ENCODE assay signal across 8 cellular contexts in the genomic region with DNA sequence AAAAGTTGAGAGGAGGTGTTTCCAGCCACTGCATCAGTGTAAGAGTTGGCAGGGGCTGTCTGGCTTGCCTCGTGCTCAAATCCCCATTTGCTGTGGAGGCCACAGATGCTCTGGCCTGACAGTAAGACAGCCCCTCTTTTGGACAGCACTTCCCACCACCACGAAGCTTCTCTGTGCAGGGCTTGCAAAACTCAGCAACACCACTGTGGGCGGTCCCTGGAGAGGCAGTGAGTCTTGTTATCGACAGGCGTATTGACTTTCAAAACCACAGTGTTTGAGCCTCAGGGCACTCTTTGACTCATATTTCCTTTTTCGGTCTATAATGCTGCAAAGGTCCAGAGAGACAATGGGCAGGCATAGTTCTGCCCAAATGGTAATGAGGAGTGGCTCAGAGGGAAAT.
A peak's percentile ranks its signal among the peaks of the same experiment; 100 is the strongest.
DNase-seq lines count a peak whose midpoint lies in the region; ATAC-seq and TF ChIP-seq lines count a peak whose summit lies in the region.

No MANE protein-coding gene starts in this region.

- no peak overlapping the region for H4K12ac ChIP-seq in trophoblast cell (ENCODE audit: low read depth, low read length)

- no peak overlapping the region for H3K9ac ChIP-seq in trophoblast cell (ENCODE audit: low read length)

- H3K79me1 ChIP-seq in trophoblast cell (ENCODE audit: low read length) = no peaks in the 10 kb centered on the region

- no peak overlapping the region for H3K23ac ChIP-seq in trophoblast cell (ENCODE audit: low read length)

- no peaks in the 10 kb centered on the region for H3K4me1 ChIP-seq in CD8-positive, alpha-beta memory T cell (ENCODE audit: insufficient read depth, low read length)
- H3K4me1 ChIP-seq in trophoblast cell (ENCODE audit: control insufficient read depth in 1 of 2, insufficient read depth in 2 of 2, low read length in 2 of 2) = peaks cover 3 to 6% of the 10 kb centered on the region in 2 experiments

- H2BK5ac ChIP-seq in trophoblast cell (ENCODE audit: low read depth, low read length, poor library complexity) = no peak overlapping the region

- H3K4me2 ChIP-seq in trophoblast cell (ENCODE audit: low read length) = no peak overlapping the region

- no peak overlapping the region for H2BK120ac ChIP-seq in trophoblast cell (ENCODE audit: insufficient read depth, low read length, poor library complexity)

- peak; percentile 95 for ATAC-seq in GM21515 (IDR thresholded peaks at IDR 0.05; ENCODE audit: unreplicated experiment)
- ATAC-seq in HG03565 (IDR thresholded peaks at IDR 0.05; ENCODE audit: unreplicated experiment) = peak; percentile 92

- no peak overlapping the region for H4K8ac ChIP-seq in trophoblast cell (ENCODE audit: low read depth, low read length)

- no peaks in the 10 kb centered on the region for H3K79me2 ChIP-seq in trophoblast cell (ENCODE audit: control insufficient read depth, insufficient read depth, low read length, poor library complexity)

- H3K27me3 Mint-ChIP-seq in CD8-positive, alpha-beta memory T cell = no peaks in the 10 kb centered on the region

- DNase-seq in fibroblast of gingiva (ENCODE audit: low read depth) = peak; percentile 60
- no peak for DNase-seq in stimulated activated CD8-positive, alpha-beta memory T cell treated with anti-CD3 and anti-CD28 coated beads, Interleukin-4, amount 100 ng/mL, for 48 hours
- no peak for DNase-seq in activated gamma-delta T cell treated with Interleukin-2 at 50 U/mL for 16 hours
- no peak for DNase-seq in CD8-positive, alpha-beta memory T cell
- no peak for DNase-seq in trophoblast cell

- H2AK5ac ChIP-seq in trophoblast cell (ENCODE audit: low read length) = no peak overlapping the region

- H3K27ac ChIP-seq in CD8-positive, alpha-beta memory T cell (ENCODE audit: low read depth, low read length) = no peak overlapping the region
- no peak overlapping the region for H3K27ac ChIP-seq in trophoblast cell (ENCODE audit: low read depth, low read length)

- no peak overlapping the region for H2BK12ac ChIP-seq in trophoblast cell (ENCODE audit: low read length)

- peak overlapping the region; percentile 27 for H3K4me3 ChIP-seq in GM12875 (ENCODE audit: low read depth, low read length)
- H3K4me3 ChIP-seq in CD8-positive, alpha-beta memory T cell (ENCODE audit: low read length) = no peak overlapping the region
- no peak overlapping the region for H3K4me3 ChIP-seq in trophoblast cell (ENCODE audit: low read depth, low read length)

- CTCF ChIA-PET in CD8-positive, alpha-beta memory T cell (lab: Charles Lee) = no interaction called here

- no peak overlapping the region for H3K14ac ChIP-seq in trophoblast cell (ENCODE audit: low read length)

- no peaks in the 10 kb centered on the region for H3K9me3 ChIP-seq in CD8-positive, alpha-beta memory T cell (ENCODE audit: low read length)
- no peaks in the 10 kb centered on the region for H3K9me3 ChIP-seq in trophoblast cell (ENCODE audit: insufficient read depth, low read depth, low read length)

- no peak overlapping the region for H4K91ac ChIP-seq in trophoblast cell (ENCODE audit: low read depth, low read length)

- no peak overlapping the region for H3K4me3 Mint-ChIP-seq in CD8-positive, alpha-beta memory T cell

- no peaks in the 10 kb centered on the region for H3K27me3 ChIP-seq in CD8-positive, alpha-beta memory T cell (ENCODE audit: insufficient read depth, low read length, poor library complexity, severe bottlenecking)
- no peaks in the 10 kb centered on the region for H3K27me3 ChIP-seq in trophoblast cell (ENCODE audit: insufficient read depth, low read length)

- no peak for TF ChIP-seq CTCF in GM12875 (IDR thresholded peaks at IDR 0.05; ENCODE audit: borderline replicate concordance, insufficient read depth, low read depth, low read length)

- WGBS in trophoblast cell (ENCODE audit: extremely low coverage, insufficient coverage, insufficient read length) = no CpG with 5 or more reads among the region's 6 CpGs

- H3K36me3 ChIP-seq in CD8-positive, alpha-beta memory T cell (ENCODE audit: insufficient read depth, low read length) = no peaks in the 10 kb centered on the region
- H3K36me3 ChIP-seq in trophoblast cell (ENCODE audit: control insufficient read depth in 1 of 2, insufficient read depth in 2 of 2, low read length in 2 of 2) = no peaks in the 10 kb centered on the region

- no peak overlapping the region for H2AFZ ChIP-seq in trophoblast cell (ENCODE audit: insufficient read depth, low read length, poor library complexity)

- H3K27ac Mint-ChIP-seq in CD8-positive, alpha-beta memory T cell = no peak overlapping the region

- H3K9me3 Mint-ChIP-seq in CD8-positive, alpha-beta memory T cell = peaks cover 0 to 7% (median 0%) of the 10 kb centered on the region in 5 donors

- H3K18ac ChIP-seq in trophoblast cell (ENCODE audit: low read length) = no peak overlapping the region

- POLR2A ChIA-PET in CD8-positive, alpha-beta memory T cell (lab: Charles Lee) = no interaction called here

- no peaks in the 10 kb centered on the region for H3K4me1 Mint-ChIP-seq in CD8-positive, alpha-beta memory T cell

- no peak overlapping the region for H3K4ac ChIP-seq in trophoblast cell (ENCODE audit: low read depth, low read length)

- no peaks in the 10 kb centered on the region for H3K36me3 Mint-ChIP-seq in CD8-positive, alpha-beta memory T cell
